24 cellular contexts compared by ENCODE assay signal in genomic region chr17:68317458-68317857, GRCh38. TPM values are rescaled to one million over a fixed set of nuclear protein-coding genes. Genes with fewer than 3 reads are reported as not detected.
"Had no signal": no experiment of that assay in that cellular context is flagged by ENCODE, and none has a peak within 500 bp of the region (broad histone marks: within the 10 kb centered on the region; RNA-seq: fewer than 3 reads in every experiment).

No MANE protein-coding gene starts in this region.

- H3K36me3 ChIP-seq: ascending aorta had no signal

- H3K27ac ChIP-seq: ascending aorta had no signal

- H3K27me3 ChIP-seq: ascending aorta, body of pancreas had no signal

- FAIRE-seq: bronchial epithelial cell had no signal

- DNase-seq: activated CD4-positive, alpha-beta T cell treated with anti-CD3 and anti-CD28 coated beads for 48 hours; activated CD4-positive, alpha-beta T cell treated with anti-CD3 and anti-CD28 coated beads, Interleukin-2, amount 50 U/mL, for 4 hours; activated CD4-positive, CD25-positive, alpha-beta regulatory T cell treated with anti-CD3 and anti-CD28 coated beads, Interleukin-2, amount 50 U/mL, for 72 hours; activated CD8-positive, alpha-beta memory T cell treated with anti-CD3 and anti-CD28 coated beads, Interleukin-2, amount 50 U/mL, for 4 hours; activated T-cell treated with anti-CD3 and anti-CD28 coated beads, Interleukin-2, amount 50 U/mL, for 1 hour; amniotic stem cell; central memory CD4-positive, alpha-beta T cell; Karpas-422; MM.1S; NCI-H1105 treated with DMSO at 0.1 percent for 48 hours; NCI-H1930; NCI-H2171 treated with DMSO at 0.1 percent for 48 hours; NCI-H226; NCI-H510A; NCI-H526 treated with DMSO at 0.1 percent for 48 hours; NK-92 treated with Interleukin-12 subunit alpha and Interleukin-12 subunit beta, amount 100 ng/mL, for 24 hours; SIG-M5; T-helper 17 cell; T-helper 9 cell had no signal

- H3K4me1 ChIP-seq: ascending aorta had no signal

- H3K9me3 ChIP-seq: ascending aorta, body of pancreas had no signal

- H3K27ac Mint-ChIP-seq: activated naive CD4-positive, alpha-beta T cell treated with anti-CD3 and anti-CD28 coated beads, Interleukin-2, amount 50 U/mL, for 24 hours had no signal

- H3K4me3 ChIP-seq: ascending aorta, body of pancreas had no signal

- H3K27me3 Mint-ChIP-seq: activated naive CD4-positive, alpha-beta T cell treated with anti-CD3 and anti-CD28 coated beads, Interleukin-2, amount 50 U/mL, for 24 hours; T-helper 17 cell had no signal

- H3K4me3 Mint-ChIP-seq: activated naive CD4-positive, alpha-beta T cell treated with anti-CD3 and anti-CD28 coated beads, Interleukin-2, amount 50 U/mL, for 24 hours; T-helper 17 cell; WTC11 had no signal

- ATAC-seq: T-helper 17 cell, WTC11 had no signal

- H3K36me3 Mint-ChIP-seq: WTC11 had no signal

- H3K9me3 Mint-ChIP-seq: activated naive CD4-positive, alpha-beta T cell treated with anti-CD3 and anti-CD28 coated beads, Interleukin-2, amount 50 U/mL, for 24 hours had no signal

RNA-seq across cellular contexts. Expression of gene SLC16A6, which starts 26.5 kb away (rescaled TPM):
- total RNA-seq: ascending aorta had no signal
